ENCODE assay signal across 8 cellular contexts in genomic region chr21:17780539-17780938, GRCh38. TPM values are rescaled to one million over a fixed set of nuclear protein-coding genes. Genes with fewer than 3 reads are reported as not detected.
DNase-seq lines count a peak whose midpoint lies in the region; ATAC-seq and TF ChIP-seq lines count a peak whose summit lies in the region.

No MANE protein-coding gene starts in this region.

- no peak for TF ChIP-seq CTCF in endothelial cell (IDR thresholded peaks at IDR 0.05; ENCODE audit: unreplicated experiment)

- H3K9me3 Mint-ChIP-seq in activated T-helper 1 cell treated with anti-CD3 and anti-CD28 coated beads, Interleukin-12 subunit alpha, Interleukin-12 subunit beta, Interleukin-2, Interleukin-4 antibody, amounts not matched to agents 30 ng/mL and 10 ng/mL and 1 ng/mL, durations not matched to agents 14 hours and 24 hours and 36 hours, result peaks cover 3% of the 10 kb centered on the region
- H3K9me3 Mint-ChIP-seq in endothelial cell (ENCODE audit: unreplicated experiment), result no peaks in the 10 kb centered on the region

- no peaks in the 10 kb centered on the region for H4K20me1 ChIP-seq in GM23248 (ENCODE audit: insufficient read depth)

- no peak overlapping the region for H3K4me2 ChIP-seq in GM23248 (ENCODE audit: unreplicated experiment)

- WGBS in GM23248 (ENCODE audit: low coverage in 1 of 2, low lambda C conversion rate in 2 of 2, missing lambda C conversion rate in 2 of 2), 2 experiments, result 86 to 89% methylated on average over 6 of the region's 6 CpGs

- no peaks in the 10 kb centered on the region for H3K27me3 Mint-ChIP-seq in activated T-helper 1 cell treated with anti-CD3 and anti-CD28 coated beads, Interleukin-12 subunit alpha, Interleukin-12 subunit beta, Interleukin-2, Interleukin-4 antibody, amounts not matched to agents 30 ng/mL and 10 ng/mL and 1 ng/mL, durations not matched to agents 14 hours and 24 hours and 36 hours (ENCODE audit: insufficient read depth)
- peaks cover 2% of the 10 kb centered on the region for H3K27me3 Mint-ChIP-seq in endothelial cell (ENCODE audit: unreplicated experiment)

- peak overlapping the region; percentile 82 for H3K27ac Mint-ChIP-seq in activated T-helper 1 cell treated with anti-CD3 and anti-CD28 coated beads, Interleukin-12 subunit alpha, Interleukin-12 subunit beta, Interleukin-2, Interleukin-4 antibody, amounts not matched to agents 30 ng/mL and 10 ng/mL and 1 ng/mL, durations not matched to agents 14 hours and 24 hours and 36 hours
- no peak overlapping the region for H3K27ac Mint-ChIP-seq in endothelial cell (ENCODE audit: unreplicated experiment)

- H3K4me3 Mint-ChIP-seq in activated T-helper 1 cell treated with anti-CD3 and anti-CD28 coated beads, Interleukin-12 subunit alpha, Interleukin-12 subunit beta, Interleukin-2, Interleukin-4 antibody, amounts not matched to agents 30 ng/mL and 10 ng/mL and 1 ng/mL, durations not matched to agents 14 hours and 24 hours and 36 hours, result peak overlapping the region; percentile 53
- H3K4me3 Mint-ChIP-seq in endothelial cell (ENCODE audit: unreplicated experiment), result no peak overlapping the region

- no peaks in the 10 kb centered on the region for H3K4me1 ChIP-seq in GM23248 (ENCODE audit: insufficient read depth)

- in situ Hi-C loops in GM23248 (cut with MboI), result no loop called here

- no peaks in the 10 kb centered on the region for H3K9me3 ChIP-seq in GM23248 (ENCODE audit: low read depth)

- no peaks in the 10 kb centered on the region for H3K79me2 ChIP-seq in GM23248 (ENCODE audit: insufficient read depth)

- intact Hi-C loops in activated T-helper 1 cell treated with anti-CD3 and anti-CD28 coated beads, Interleukin-12 subunit alpha, Interleukin-12 subunit beta, Interleukin-2, Interleukin-4 antibody, amounts not matched to agents 30 ng/mL and 10 ng/mL and 1 ng/mL, durations not matched to agents 14 hours and 24 hours and 36 hours (cut with micrococcal nuclease), result loop anchor here (5.0 kb wide), 1 partner anchor 472 kb away; no protein-coding TSS in a partner anchor

- no peak overlapping the region for H3K27ac ChIP-seq in GM23248

- H2AFZ ChIP-seq in GM23248, result no peak overlapping the region

- H3K9me2 ChIP-seq in GM23248 (ENCODE audit: insufficient read depth), result no peaks in the 10 kb centered on the region

- ATAC-seq in GM19467 (IDR thresholded peaks at IDR 0.05; ENCODE audit: unreplicated experiment), result peak; percentile 32
- ATAC-seq in HG03469 (IDR thresholded peaks at IDR 0.05; ENCODE audit: unreplicated experiment), result peak; percentile 33

- H3K4me3 ChIP-seq in GM23248, result no peak overlapping the region

- H3K36me3 ChIP-seq in GM23248 (ENCODE audit: low read depth), result no peaks in the 10 kb centered on the region

- no peaks in the 10 kb centered on the region for H3K27me3 ChIP-seq in GM23248 (replicated peaks; ENCODE audit: insufficient read depth)

- H3K9ac ChIP-seq in GM23248, result no peak overlapping the region

- H3K4me1 Mint-ChIP-seq in activated T-helper 1 cell treated with anti-CD3 and anti-CD28 coated beads, Interleukin-12 subunit alpha, Interleukin-12 subunit beta, Interleukin-2, Interleukin-4 antibody, amounts not matched to agents 30 ng/mL and 10 ng/mL and 1 ng/mL, durations not matched to agents 14 hours and 24 hours and 36 hours (ENCODE audit: low read depth), result peaks cover 90% of the 10 kb centered on the region
- peaks cover 2% of the 10 kb centered on the region for H3K4me1 Mint-ChIP-seq in endothelial cell (ENCODE audit: unreplicated experiment)

- DNase-seq in CD1c-positive myeloid dendritic cell (ENCODE audit: extremely low spot score), result peak; percentile 38
- DNase-seq in activated T-helper 1 cell treated with anti-CD3 and anti-CD28 coated beads, Interleukin-12 subunit alpha, Interleukin-12 subunit beta, Interleukin-2, Interleukin-4 antibody, amounts not matched to agents 30 ng/mL and 10 ng/mL and 1 ng/mL, durations not matched to agents 14 hours and 24 hours and 36 hours (ENCODE audit: low spot score), result peak; percentile 39
- no peak for DNase-seq in NCI-H69 (lab: John Stamatoyannopoulos, UW)
- no peak for DNase-seq in NK-92 (lab: John Stamatoyannopoulos, UW; ENCODE audit: unreplicated experiment)
- no peak for DNase-seq in endothelial cell (ENCODE audit: low spot score)
- no peak for DNase-seq in GM23248

- no peaks in the 10 kb centered on the region for H3F3A ChIP-seq in GM23248 (ENCODE audit: insufficient read depth)

- H3K36me3 Mint-ChIP-seq in activated T-helper 1 cell treated with anti-CD3 and anti-CD28 coated beads, Interleukin-12 subunit alpha, Interleukin-12 subunit beta, Interleukin-2, Interleukin-4 antibody, amounts not matched to agents 30 ng/mL and 10 ng/mL and 1 ng/mL, durations not matched to agents 14 hours and 24 hours and 36 hours (ENCODE audit: low read depth), result peaks cover 41% of the 10 kb centered on the region
- peaks cover 34% of the 10 kb centered on the region for H3K36me3 Mint-ChIP-seq in endothelial cell (ENCODE audit: low read depth, unreplicated experiment)

RNA-seq across cellular contexts. Expression of gene C21orf91, which starts 38.6 kb away (rescaled TPM):
- total RNA-seq in activated T-helper 1 cell treated with anti-CD3 and anti-CD28 coated beads, Interleukin-12 subunit alpha, Interleukin-12 subunit beta, Interleukin-2, Interleukin-4 antibody, amounts not matched to agents 30 ng/mL and 10 ng/mL and 1 ng/mL, durations not matched to agents 14 hours and 24 hours and 36 hours, result 45.4 and 49.2 TPM in 2 replicates
- 29.5 TPM for total RNA-seq in endothelial cell (ENCODE audit: unreplicated experiment)
- total RNA-seq in GM23248 (2014; rRNA removed; shearing (Covaris generic)), result 2.5 and 3.7 TPM in 2 replicates
- polyA plus RNA-seq in GM23248 (2016; fragmentation: Nextera tagmentation; extraction: Ambion mirVana), result 4.4 and 4.9 TPM in 2 replicates

Comparison
In these comparisons a context has a peak if more than half of its experiments do, and no peak if none do; other contexts are left out.
1. DNase-seq: peak in CD1c-positive myeloid dendritic cell (single experiment) and activated T-helper 1 cell treated with anti-CD3 and anti-CD28 coated beads, Interleukin-12 subunit alpha, Interleukin-12 subunit beta, Interleukin-2, Interleukin-4 antibody, amounts not matched to agents 30 ng/mL and 10 ng/mL and 1 ng/mL, durations not matched to agents 14 hours and 24 hours and 36 hours (single experiment); none in NCI-H69 (single experiment), NK-92 (single experiment), endothelial cell (single experiment) and GM23248 (single experiment).